8 cellular contexts compared by ENCODE assay signal in the genomic region with DNA sequence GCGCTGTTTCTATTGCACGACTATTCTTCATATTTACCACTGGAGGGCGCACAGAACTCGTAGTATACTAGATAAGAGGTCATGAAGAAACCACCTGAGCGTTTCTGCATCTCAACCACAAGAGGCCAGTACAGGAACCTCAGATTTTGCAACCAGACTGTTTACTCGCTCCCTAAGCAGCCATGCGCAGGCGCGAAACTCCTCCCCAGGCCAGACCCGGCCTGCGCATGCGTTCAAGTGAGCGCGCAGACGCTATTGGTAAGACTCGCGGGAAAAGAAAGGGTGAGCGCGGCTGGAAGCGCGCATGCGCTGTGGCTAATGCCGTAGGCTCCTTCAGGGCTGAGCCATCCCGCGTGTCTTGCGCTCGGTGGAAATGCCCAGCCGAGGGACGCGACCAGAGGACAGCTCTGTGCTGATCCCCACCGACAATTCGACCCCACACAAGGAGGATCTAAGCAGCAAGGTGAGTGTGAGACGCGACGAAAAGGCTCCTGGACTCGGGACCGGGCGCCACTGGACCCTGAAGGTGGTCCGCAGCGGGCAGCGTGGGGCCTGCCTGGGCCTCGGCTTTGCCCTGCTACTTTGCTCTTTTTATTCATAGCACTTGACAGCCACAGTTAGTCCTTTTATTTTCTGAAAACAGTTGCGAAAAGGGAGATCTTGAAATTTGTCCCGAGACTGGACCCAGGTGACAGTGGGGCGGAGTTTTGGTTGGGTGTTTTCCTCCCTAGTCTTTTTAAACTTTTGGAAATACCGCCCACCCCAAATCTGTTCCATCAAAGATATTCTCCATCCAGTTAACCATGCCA. TPM values are rescaled to one million over a fixed set of nuclear protein-coding genes. Genes with fewer than 3 reads are reported as not detected.
DNase-seq lines count a peak whose midpoint lies in the region; ATAC-seq, FAIRE-seq and TF ChIP-seq lines count a peak whose summit lies in the region.

ASNSD1 (plus strand) TSS at position 312 of the 809 bp plus-strand sequence. CDS start 4,674 bp downstream, outside the sequence.

- POLR2A ChIA-PET in HepG2 (lab: Yijun Ruan, JAX) = interaction anchor here (1.1 to 3.3 kb wide), 5 partner anchors 9 to 123 kb away, joined by 3 to 25 read pairs (median 4); partner anchors contain the start of genes ANKAR, ORMDL1, PMS1 and SLC40A1

- peaks cover 15% of the 10 kb centered on the region for H3K36me3 ChIP-seq in CD4-positive, CD25-positive, alpha-beta regulatory T cell (ENCODE audit: control insufficient read depth, insufficient read depth, low read length)
- peaks cover under 1 to 8% of the 10 kb centered on the region in 2 experiments; a peak in 3 of 5 replicates for H3K36me3 ChIP-seq in HepG2 (replicated peaks in 1 of 2; ENCODE audit: control insufficient read depth in 1 of 2, insufficient read depth in 2 of 2, low read length in 2 of 2)

- peak; percentile 90 for FAIRE-seq in HepG2 (lab: Jason Lieb, UNC)

- no peak for TF ChIP-seq EP300 in HepG2 (IDR thresholded peaks at IDR 0.05; ENCODE audit: low read depth in 2 of 2, low read length in 2 of 2)
- TF ChIP-seq EP300 in HepG2 (CRISPR knock-in tag; IDR thresholded peaks at IDR 0.05; ENCODE audit: borderline replicate concordance) = no peak

- no peaks in the 10 kb centered on the region for H3K27me3 Mint-ChIP-seq in CD4-positive, CD25-positive, alpha-beta regulatory T cell

- H3K4me1 ChIP-seq in CD4-positive, CD25-positive, alpha-beta regulatory T cell (ENCODE audit: control insufficient read depth, insufficient read depth, low read length, poor library complexity, severe bottlenecking) = peaks cover 63% of the 10 kb centered on the region
- peaks cover 48% of the 10 kb centered on the region for H3K4me1 ChIP-seq in HepG2 (ENCODE audit: insufficient read depth, low read length)

- H4K20me1 ChIP-seq in HepG2 (ENCODE audit: insufficient read depth, low read length) = no peaks in the 10 kb centered on the region

- DNase-seq in CD4-positive, CD25-positive, alpha-beta regulatory T cell = peak; percentile 99 to 100 (median 99)
- DNase-seq in NCI-H748 (lab: John Stamatoyannopoulos, UW; ENCODE audit: unreplicated experiment) = peak; percentile 99
- DNase-seq in activated CD4-positive, alpha-beta T cell treated with anti-CD3 and anti-CD28 coated beads, Interleukin-2, amount 50 U/mL, for 24 hours (ENCODE audit: low read depth in 1 of 2, low spot score in 1 of 2) = peak; percentile 92 to 98
- DNase-seq in dermis microvascular lymphatic vessel endothelial cell (ENCODE audit: low read depth in 2 of 2) = peak; percentile 99 to 100
- DNase-seq in HepG2 (ENCODE audit: low spot score) = peak; percentile 100
- peak; percentile 99 for DNase-seq in stimulated activated CD4-positive, alpha-beta T cell treated with anti-CD3 and anti-CD28 coated beads, Interleukin-4, amount 100 ng/mL, for 1 hour

- TF ChIP-seq POLR2A in HepG2 (IDR thresholded peaks at IDR 0.05; ENCODE audit: insufficient read depth in 1 of 2, low read depth in 2 of 2, low read length in 2 of 2) = peak; percentile 99

- peak; percentile 93 to 95 for ATAC-seq in CD4-positive, CD25-positive, alpha-beta regulatory T cell (ENCODE audit: low read depth in 2 of 2)
- ATAC-seq in GM19372 (IDR thresholded peaks at IDR 0.05; ENCODE audit: low read depth, unreplicated experiment) (peak; percentile 96), HG03558 (IDR thresholded peaks at IDR 0.05; ENCODE audit: extremely low read depth, unreplicated experiment) (peak; percentile 92), HepG2 (peak; percentile 95)

- intact Hi-C loops in HepG2 (cut with micrococcal nuclease; ENCODE audit: unreplicated experiment) = loop anchor here (1.0 to 2.0 kb wide), 6 partner anchors 13 to 409 kb away; partner anchors contain the start of genes ANKAR, ORMDL1 and PMS1

- H3K36me3 Mint-ChIP-seq in CD4-positive, CD25-positive, alpha-beta regulatory T cell = peaks cover 11% of the 10 kb centered on the region

- TF ChIP-seq RAD21 in HepG2 (CRISPR knock-in tag; IDR thresholded peaks at IDR 0.05) = peak; percentile 95

- in situ Hi-C loops in HepG2 (cut with HindIII; ENCODE audit: extremely low pct_ligation_motif_present, low pct_unique_long_range_greater_than_20kb) = loop anchor here (25.0 kb wide), 1 partner anchor 401 kb away; the partner anchor contains the start of gene MSTN

- TF ChIP-seq CTCF in HepG2 (CRISPR knock-in tag; IDR thresholded peaks at IDR 0.05) = peak; percentile 98

- peak within 1 kb of the TSS in 1 of 3 donors; percentile 87 for H3K27ac Mint-ChIP-seq in CD4-positive, CD25-positive, alpha-beta regulatory T cell

- H3K9ac ChIP-seq in HepG2 (ENCODE audit: insufficient read depth, low read depth, low read length) = peak within 1 kb of the TSS; percentile 99

- CTCF ChIA-PET in HepG2 (lab: Yijun Ruan, JAX; ENCODE audit: low intra/inter-chr PET ratio, low total read pairs) = interaction anchor here (0.7 to 3.8 kb wide), 9 partner anchors 13 to 409 kb away, joined by 3 to 64 read pairs (median 9); partner anchors contain the start of genes ANKAR, ORMDL1, OSGEPL1 and PMS1

- H3K4me2 ChIP-seq in HepG2 (ENCODE audit: low read depth, low read length) = peak within 1 kb of the TSS; percentile 88

- BruUV-seq in HepG2 (replicated peaks; lab: Mats Ljungman, UMichigan) = TSS peak; percentile 79

- peak within 1 kb of the TSS; percentile 33 for H2AFZ ChIP-seq in HepG2 (ENCODE audit: low read length)

- H3K27ac ChIP-seq in CD4-positive, CD25-positive, alpha-beta regulatory T cell (ENCODE audit: insufficient read depth, low read length, poor library complexity, severe bottlenecking) = peak within 1 kb of the TSS; percentile 90
- H3K27ac ChIP-seq in HepG2 (ENCODE audit: extremely low read length, insufficient read depth, low read length) = peak within 1 kb of the TSS; percentile 73

- no peaks in the 10 kb centered on the region for H3K9me3 Mint-ChIP-seq in CD4-positive, CD25-positive, alpha-beta regulatory T cell

- no peaks in the 10 kb centered on the region for H3K27me3 ChIP-seq in CD4-positive, CD25-positive, alpha-beta regulatory T cell (ENCODE audit: control insufficient read depth, insufficient read depth, low read length)
- H3K27me3 ChIP-seq in HepG2 (ENCODE audit: control insufficient read depth in 1 of 2, insufficient read depth in 2 of 2, low read length in 2 of 2) = no peaks in the 10 kb centered on the region; a peak in 1 of 5 replicates

- H3K4me3 ChIP-seq in CD4-positive, CD25-positive, alpha-beta regulatory T cell (ENCODE audit: low read depth, low read length) = peak within 1 kb of the TSS; percentile 96
- peak within 1 kb of the TSS; percentile 67 to 99 (median 93) for H3K4me3 ChIP-seq in HepG2 (replicated peaks in 1 of 3; ENCODE audit: insufficient read depth in 1 of 3, low read depth in 2 of 3, low read length in 3 of 3)

- WGBS in HepG2 (ENCODE audit: low lambda C conversion rate) = under 1% methylated on average over 38 of the region's 46 CpGs

- no peaks in the 10 kb centered on the region for H3K9me3 ChIP-seq in CD4-positive, CD25-positive, alpha-beta regulatory T cell (ENCODE audit: control insufficient read depth in 2 of 2, low read length in 2 of 2)
- no peaks in the 10 kb centered on the region for H3K9me3 ChIP-seq in HepG2 (ENCODE audit: low read length)

- peaks cover 36% of the 10 kb centered on the region for H3K79me2 ChIP-seq in HepG2 (ENCODE audit: insufficient read depth, low read length)

- peaks cover 18 to 48% (median 44%) of the 10 kb centered on the region in 4 donors for H3K4me1 Mint-ChIP-seq in CD4-positive, CD25-positive, alpha-beta regulatory T cell

- no peak within 1 kb of the TSS for H3K4me3 Mint-ChIP-seq in CD4-positive, CD25-positive, alpha-beta regulatory T cell

TF ChIP-seq in HepG2, 621 proteins besides CTCF, POLR2A, EP300 and RAD21 (continues in another document):
- peak; percentile 60; the same call in 1 of the 2 replicates for TF ChIP-seq ESRRA (CRISPR knock-in tag; IDR thresholded peaks at IDR 0.05; ENCODE audit: low read depth)
- TF ChIP-seq ARID3A (IDR thresholded peaks at IDR 0.05; ENCODE audit: low read depth, low read length) = peak; percentile 98

RNA-seq across cellular contexts. Expression of gene ASNSD1, which starts in this region (rescaled TPM):
- total RNA-seq in CD4-positive, CD25-positive, alpha-beta regulatory T cell = 46.3 TPM
- polyA plus RNA-seq in CD4-positive, CD25-positive, alpha-beta regulatory T cell = 10 to 100 TPM; 50.1 to 84.5 (median 61.6) TPM
- total RNA-seq in dermis microvascular lymphatic vessel endothelial cell = 46.7 and 47.1 TPM in 2 replicates
- total RNA-seq in HepG2 (2016; rRNA removed; fragmentation: Illumina TruSeq; extraction: Trizol) = 96.6 and 166 TPM in 2 replicates
- total RNA-seq in HepG2 (2016; cell fraction: cytosol; rRNA removed; fragmentation: Illumina TruSeq; extraction: Trizol; ENCODE audit: low read depth) = 36.4 and 45.6 TPM in 2 replicates
- total RNA-seq in HepG2 (2016; cell fraction: insoluble cytoplasmic fraction; rRNA removed; fragmentation: Illumina TruSeq; extraction: Trizol) = 99.9 and 166 TPM in 2 replicates
- total RNA-seq in HepG2 (2016; cell fraction: membrane; rRNA removed; fragmentation: Illumina TruSeq; extraction: Trizol) = 85.2 and 99.8 TPM in 2 replicates
- 44.0 and 50.3 TPM in 2 replicates for total RNA-seq in HepG2 (2016; cell fraction: nucleus; rRNA removed; fragmentation: Illumina TruSeq; extraction: Trizol)
- polyA plus RNA-seq in HepG2 (2011; rRNA removed) = 26.9 and 35.1 TPM in 2 replicates
- 14.0 and 22.3 TPM in 2 replicates for polyA plus RNA-seq in HepG2 (2011; cell fraction: cytosol; rRNA removed)
- polyA plus RNA-seq in HepG2 (2011; cell fraction: nucleus; rRNA removed) = 9.7 and 13.3 TPM in 2 replicates
- 44.4 and 56.1 TPM in 2 replicates for polyA plus RNA-seq in HepG2 (2012)
- 29.3 and 47.9 TPM in 2 replicates for polyA plus RNA-seq in HepG2 (2016; cell fraction: cytosol; fragmentation: Illumina TruSeq; extraction: Trizol; ENCODE audit: low read depth)
- polyA plus RNA-seq in HepG2 (2016; cell fraction: insoluble cytoplasmic fraction; fragmentation: Illumina TruSeq; extraction: Trizol; ENCODE audit: low read depth) = 142 and 145 TPM in 2 replicates
- polyA plus RNA-seq in HepG2 (2016; cell fraction: membrane; fragmentation: Illumina TruSeq; extraction: Trizol; ENCODE audit: low read depth) = 58.2 and 68.6 TPM in 2 replicates
- polyA plus RNA-seq in HepG2 (2016; cell fraction: nucleus; fragmentation: Illumina TruSeq; extraction: Trizol; ENCODE audit: insufficient read depth, low read depth) = 60.3 and 61.7 TPM in 2 replicates
- polyA minus RNA-seq in HepG2 (2011; rRNA and poly(A)+ RNA removed; ENCODE audit: low replicate concordance) = 5.9 and 8.2 TPM in 2 replicates
- 58.7 and 64.4 TPM in 2 replicates for polyA minus RNA-seq in HepG2 (2011; cell fraction: cytosol; rRNA and poly(A)+ RNA removed)
- polyA minus RNA-seq in HepG2 (2011; cell fraction: nucleus; rRNA and poly(A)+ RNA removed) = 32.3 and 35.6 TPM in 2 replicates

Comparison
In these comparisons a context has a peak if more than half of its experiments do, and no peak if none do; other contexts are left out.
1. Peak in every context shown above with its lines: DNase-seq, ATAC-seq, H3K4me3 ChIP-seq and H3K27ac ChIP-seq.